Comparison of ENCODE assay signal across 9 cellular contexts in the genomic region with DNA sequence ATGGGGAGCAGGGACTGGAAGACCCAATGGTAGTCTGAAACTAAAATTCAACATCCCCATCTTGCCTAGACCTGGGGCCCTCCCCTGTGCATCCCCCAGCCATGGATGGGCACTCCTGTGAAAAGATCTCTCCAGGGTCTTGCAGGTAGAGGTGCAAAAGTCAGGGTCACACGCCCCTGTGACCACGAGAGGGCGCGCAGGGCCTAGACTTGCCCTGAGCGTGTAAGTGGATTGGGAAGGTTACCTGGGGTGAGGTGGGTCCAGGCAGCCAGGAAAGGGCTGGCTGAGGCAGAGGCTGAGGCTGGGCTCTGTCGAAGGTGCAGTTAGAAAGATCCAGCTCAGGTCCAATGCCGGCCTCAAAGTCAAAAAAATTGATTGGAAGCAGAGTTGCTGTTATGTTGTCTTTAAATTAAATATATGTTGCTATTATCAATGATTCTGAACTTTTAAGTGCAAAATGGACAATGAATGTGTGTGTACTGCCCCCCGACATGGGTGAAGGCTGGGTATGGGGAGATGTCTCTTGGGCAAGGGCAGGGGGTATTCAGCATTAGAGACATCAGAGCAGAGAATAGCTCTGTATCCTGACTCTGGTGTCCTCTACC. TPM values are rescaled to one million over a fixed set of nuclear protein-coding genes. Genes with fewer than 3 reads are reported as not detected.
A peak's percentile ranks its signal among the peaks of the same experiment; 100 is the strongest.
DNase-seq lines count a peak whose midpoint lies in the region; ATAC-seq, FAIRE-seq and TF ChIP-seq lines count a peak whose summit lies in the region.
"Had no signal": no experiment of that assay in that cellular context is flagged by ENCODE, and none has a peak within 500 bp of the region (broad histone marks: within the 10 kb centered on the region; RNA-seq: fewer than 3 reads in every experiment).

No MANE protein-coding gene starts in this region.

- H3K27me3 Mint-ChIP-seq in activated CD8-positive, alpha-beta T cell treated with anti-CD3 and anti-CD28 coated beads for 36 hours = peaks cover 30% of the 10 kb centered on the region
- peaks cover 62% of the 10 kb centered on the region for H3K27me3 Mint-ChIP-seq in neural crest cell (ENCODE audit: low read depth)

- peak; percentile 73 for ATAC-seq in GM19395 (IDR thresholded peaks at IDR 0.05; ENCODE audit: unreplicated experiment)
- ATAC-seq in activated CD8-positive, alpha-beta T cell treated with anti-CD3 and anti-CD28 coated beads for 36 hours = peak; percentile 86
- no peak for ATAC-seq in GM19328 (IDR thresholded peaks at IDR 0.05; ENCODE audit: unreplicated experiment)

- DNase-seq in AG09309 (ENCODE audit: low read depth) (no peak), NCI-H2227 (lab: John Stamatoyannopoulos, UW; ENCODE audit: unreplicated experiment) (peak; percentile 50), erythroblast (lab: John Stamatoyannopoulos, UW) (peak; percentile 46 to 66), neural crest cell (ENCODE audit: low read depth, low spot score) (peak; percentile 52), urothelium cell line (ENCODE audit: low spot score) (peak; percentile 68)
- peak; percentile 85 for DNase-seq in activated CD8-positive, alpha-beta T cell treated with anti-CD3 and anti-CD28 coated beads for 36 hours

- H3K27ac Mint-ChIP-seq in activated CD8-positive, alpha-beta T cell treated with anti-CD3 and anti-CD28 coated beads for 36 hours = no peak overlapping the region
- peak overlapping the region; percentile 50 for H3K27ac Mint-ChIP-seq in neural crest cell (ENCODE audit: unreplicated experiment)

- no peak for FAIRE-seq in urothelium cell line (lab: Jason Lieb, UNC)
- FAIRE-seq: islet of Langerhans had no signal

- POLR2A ChIA-PET in activated CD8-positive, alpha-beta T cell treated with anti-CD3 and anti-CD28 coated beads for 36 hours (lab: Charles Lee) = interaction anchor here (1.1 to 1.5 kb wide), 2 partner anchors 14 to 65 kb away, joined by 4 to 5 read pairs; no protein-coding TSS in a partner anchor

- no peaks in the 10 kb centered on the region for H3K9me3 Mint-ChIP-seq in activated CD8-positive, alpha-beta T cell treated with anti-CD3 and anti-CD28 coated beads for 36 hours
- H3K9me3 Mint-ChIP-seq in neural crest cell = no peaks in the 10 kb centered on the region

- H3K36me3 Mint-ChIP-seq in activated CD8-positive, alpha-beta T cell treated with anti-CD3 and anti-CD28 coated beads for 36 hours (ENCODE audit: low read depth) = no peaks in the 10 kb centered on the region
- H3K36me3 Mint-ChIP-seq in neural crest cell (ENCODE audit: low read depth) = no peaks in the 10 kb centered on the region

- H3K4me3 Mint-ChIP-seq in activated CD8-positive, alpha-beta T cell treated with anti-CD3 and anti-CD28 coated beads for 36 hours = no peak overlapping the region
- H3K4me3 Mint-ChIP-seq in neural crest cell = no peak overlapping the region

- CTCF ChIA-PET in activated CD8-positive, alpha-beta T cell treated with anti-CD3 and anti-CD28 coated beads for 36 hours (lab: Charles Lee) = interaction anchor here (0.8 to 19.2 kb wide), 20 partner anchors 11 to 100 kb away, joined by 3 to 437 read pairs (median 5); no protein-coding TSS in a partner anchor

- intact Hi-C loops in activated CD8-positive, alpha-beta T cell treated with anti-CD3 and anti-CD28 coated beads for 36 hours (cut with micrococcal nuclease) = loop anchor here (1.0 kb wide), 1 partner anchor 68 kb away; no protein-coding TSS in a partner anchor

- H3K4me1 Mint-ChIP-seq in activated CD8-positive, alpha-beta T cell treated with anti-CD3 and anti-CD28 coated beads for 36 hours (ENCODE audit: low read depth) = no peaks in the 10 kb centered on the region
- peaks cover 5% of the 10 kb centered on the region for H3K4me1 Mint-ChIP-seq in neural crest cell

- peak; percentile 79 for TF ChIP-seq CTCF in AG09309 (IDR thresholded peaks at IDR 0.05; ENCODE audit: control insufficient read depth, insufficient read depth, low read depth, low read length, missing control alignments)
- TF ChIP-seq CTCF in activated CD8-positive, alpha-beta T cell treated with anti-CD3 and anti-CD28 coated beads for 36 hours (IDR thresholded peaks at IDR 0.05) = peak; percentile 83
- TF ChIP-seq CTCF in neural crest cell (conservative IDR thresholded peaks at IDR 0.05) = peak; percentile 84

- no peak for TF ChIP-seq POLR2A in erythroblast (IDR thresholded peaks at IDR 0.05; ENCODE audit: low read length)

- no peak overlapping the region for H3K4me3 ChIP-seq in AG09309 (ENCODE audit: control insufficient read depth, low read depth, low read length)

RNA-seq across cellular contexts. Expression of a gene that starts 4.8 kb away (rescaled TPM):
- total RNA-seq in activated CD8-positive, alpha-beta T cell treated with anti-CD3 and anti-CD28 coated beads for 36 hours = not detected
- not detected in 2 replicates for total RNA-seq in neural crest cell

RNA-seq across cellular contexts. Expression of a gene that starts 24.3 kb away (rescaled TPM):
- 1 to 10 TPM; 3.7 to 4.6 TPM for total RNA-seq in activated CD8-positive, alpha-beta T cell treated with anti-CD3 and anti-CD28 coated beads for 36 hours
- total RNA-seq in neural crest cell = 40.2 and 41.3 TPM in 2 replicates
